9 cellular contexts compared by ENCODE assay signal in the genomic region with DNA sequence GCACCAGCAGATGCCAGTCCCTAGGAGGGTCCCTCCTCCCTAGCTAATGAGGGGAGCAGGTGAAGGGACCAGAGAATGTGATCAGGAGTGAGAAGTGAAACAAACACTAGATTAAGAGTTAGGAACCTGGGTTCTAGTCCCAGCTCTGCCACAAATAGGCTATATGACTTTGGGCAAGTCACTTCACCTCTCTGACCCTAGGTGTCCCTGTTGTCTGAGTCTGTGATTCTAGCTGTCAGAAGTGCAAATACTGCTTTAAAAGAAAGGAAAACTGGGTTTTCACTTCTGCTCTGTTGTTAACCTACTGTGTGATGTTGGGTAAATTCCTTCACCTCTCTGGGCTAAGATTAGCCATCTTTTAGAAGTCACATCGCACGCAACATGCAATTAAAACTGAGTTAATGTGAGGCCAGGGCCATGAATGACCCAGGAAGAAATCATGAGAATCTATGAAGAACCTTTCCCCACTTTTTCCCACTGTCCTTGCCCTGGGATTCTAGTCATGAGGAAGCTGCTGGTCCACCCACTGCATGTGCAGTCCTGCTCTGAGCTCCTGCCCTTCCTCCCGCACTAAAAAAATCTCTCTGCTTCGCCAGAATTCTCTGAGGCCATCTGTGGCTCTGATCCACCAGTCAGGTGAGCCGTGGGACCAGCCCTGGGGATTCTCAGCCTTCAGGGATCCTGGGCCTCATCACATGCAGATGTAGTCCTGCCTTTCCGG.
DNase-seq lines count a peak whose midpoint lies in the region; ATAC-seq and TF ChIP-seq lines count a peak whose summit lies in the region.
"Had no signal": no experiment of that assay in that cellular context is flagged by ENCODE, and none has a peak within 500 bp of the region (broad histone marks: within the 10 kb centered on the region; RNA-seq: fewer than 3 reads in every experiment).

No MANE protein-coding gene starts in this region.

- no peaks in the 10 kb centered on the region for H3K27me3 Mint-ChIP-seq in chondrocyte (ENCODE audit: low read depth)
- no peaks in the 10 kb centered on the region for H3K27me3 Mint-ChIP-seq in natural killer cell treated with Interleukin-12 subunit alpha and Interleukin-12 subunit beta and Interleukin-15 and Interleukin-18, amount 100 ng/mL, for 72 hours

- no peak overlapping the region for H3K4me3 Mint-ChIP-seq in chondrocyte (ENCODE audit: unreplicated experiment)
- no peak overlapping the region for H3K4me3 Mint-ChIP-seq in natural killer cell treated with Interleukin-12 subunit alpha and Interleukin-12 subunit beta and Interleukin-15 and Interleukin-18, amount 100 ng/mL, for 72 hours

- H3K36me3 Mint-ChIP-seq in chondrocyte (ENCODE audit: low read depth) = peaks cover 2% of the 10 kb centered on the region
- H3K36me3 Mint-ChIP-seq in natural killer cell treated with Interleukin-12 subunit alpha and Interleukin-12 subunit beta and Interleukin-15 and Interleukin-18, amount 100 ng/mL, for 72 hours = no peaks in the 10 kb centered on the region

- H3K27ac Mint-ChIP-seq in chondrocyte (ENCODE audit: unreplicated experiment) = no peak overlapping the region
- H3K27ac Mint-ChIP-seq in natural killer cell treated with Interleukin-12 subunit alpha and Interleukin-12 subunit beta and Interleukin-15 and Interleukin-18, amount 100 ng/mL, for 72 hours = peak overlapping the region in 1 of 2 donors; percentile 12

- peak in 1 of 2 donors; percentile 77 for ATAC-seq in natural killer cell treated with Interleukin-12 subunit alpha and Interleukin-12 subunit beta and Interleukin-15 and Interleukin-18, amount 100 ng/mL, for 72 hours

- DNase-seq in NCI-H82 (lab: John Stamatoyannopoulos, UW) = peak; percentile 26
- DNase-seq in NCI-H82 treated with DMSO at 0.1 percent for 48 hours (lab: John Stamatoyannopoulos, UW; ENCODE audit: unreplicated experiment) = no peak
- peak; percentile 42 for DNase-seq in MV-4-11 (lab: John Stamatoyannopoulos, UW)
- no peak for DNase-seq in chondrocyte (ENCODE audit: low spot score)
- peak; percentile 59 for DNase-seq in natural killer cell treated with Interleukin-12 subunit alpha and Interleukin-12 subunit beta and Interleukin-15 and Interleukin-18, amount 100 ng/mL, for 72 hours (ENCODE audit: low spot score)
- no peak for DNase-seq in pons (ENCODE audit: low spot score)
- no peak for DNase-seq in HuH-7.5 (ENCODE audit: low spot score)
- no peak for DNase-seq in NCI-H748 (lab: John Stamatoyannopoulos, UW; ENCODE audit: unreplicated experiment)
- DNase-seq: NCI-H1436 treated with DMSO at 0.1 percent for 48 hours had no signal

- TF ChIP-seq CTCF in chondrocyte (IDR thresholded peaks at IDR 0.05) = peak; percentile 54

- H3K9me3 Mint-ChIP-seq in chondrocyte (ENCODE audit: low read depth) = no peaks in the 10 kb centered on the region
- no peaks in the 10 kb centered on the region for H3K9me3 Mint-ChIP-seq in natural killer cell treated with Interleukin-12 subunit alpha and Interleukin-12 subunit beta and Interleukin-15 and Interleukin-18, amount 100 ng/mL, for 72 hours

- H3K4me1 Mint-ChIP-seq in chondrocyte (ENCODE audit: low read depth) = peaks cover 35% of the 10 kb centered on the region
- peaks cover 17 to 31% of the 10 kb centered on the region in 2 donors for H3K4me1 Mint-ChIP-seq in natural killer cell treated with Interleukin-12 subunit alpha and Interleukin-12 subunit beta and Interleukin-15 and Interleukin-18, amount 100 ng/mL, for 72 hours (ENCODE audit: low read depth in 2 of 2)

Comparison
In these comparisons a context has a peak if more than half of its experiments do, and no peak if none do; other contexts are left out.
1. DNase-seq: peak in NCI-H82 (single experiment), MV-4-11 (single experiment) and natural killer cell treated with Interleukin-12 subunit alpha and Interleukin-12 subunit beta and Interleukin-15 and Interleukin-18, amount 100 ng/mL, for 72 hours (single experiment); none in NCI-H82 treated with DMSO at 0.1 percent for 48 hours (single experiment), chondrocyte (single experiment), pons (single experiment), HuH-7.5 (single experiment) and NCI-H748 (single experiment).